Comparison of ENCODE assay signal across 24 cellular contexts in the genomic region with DNA sequence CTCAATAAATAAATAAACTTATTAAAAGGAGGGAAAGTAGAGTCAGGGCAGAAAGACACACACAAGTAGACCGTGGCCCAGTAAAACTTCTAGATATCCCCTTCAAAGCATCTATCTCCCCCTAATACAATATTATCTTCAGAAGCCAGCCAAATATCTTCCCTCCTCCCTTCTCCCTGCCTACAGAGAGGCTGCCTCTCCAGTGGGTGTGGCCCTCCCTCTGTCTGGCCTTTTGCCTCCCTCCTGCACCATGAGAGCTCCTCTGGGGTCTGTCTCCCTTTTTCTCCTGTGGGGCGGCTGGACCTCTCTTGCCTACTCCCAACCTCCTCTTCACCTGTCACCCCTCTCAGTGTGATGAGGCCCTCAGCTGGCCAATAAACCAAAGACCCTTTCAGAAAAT.
"Had no signal": no experiment of that assay in that cellular context is flagged by ENCODE, and none has a peak within 500 bp of the region (broad histone marks: within the 10 kb centered on the region; RNA-seq: fewer than 3 reads in every experiment).

No MANE protein-coding gene starts in this region.

- ATAC-seq: left colon; left lung; mucosa of descending colon; naive thymus-derived CD4-positive, alpha-beta T cell; natural killer cell treated with Interleukin-12 subunit alpha and Interleukin-12 subunit beta and Interleukin-15 and Interleukin-18, amount 100 ng/mL, for 72 hours; stimulated activated effector memory CD8-positive, alpha-beta T cell treated with anti-CD3 and anti-CD28 coated beads, Interleukin-12 subunit alpha, Interleukin-12 subunit beta, amount 100 ng/mL, for 72 hours; upper lobe of right lung had no signal

- H3K9me3 ChIP-seq: left lung, mucosa of descending colon, ovary, sigmoid colon, spleen, suprapubic skin, thoracic aorta, tibial artery, upper lobe of right lung had no signal

- H3K36me3 ChIP-seq: left lung, ovary, sigmoid colon, spleen, suprapubic skin, thoracic aorta, tibial artery, upper lobe of right lung had no signal

- FAIRE-seq: islet of Langerhans, kidney, small intestine, urothelium cell line had no signal

- H3K27me3 ChIP-seq: ovary, sigmoid colon, suprapubic skin, tibial artery had no signal

- DNase-seq: hypothalamus; immature natural killer cell; kidney; left colon; left lung; midbrain; mucosa of descending colon; naive thymus-derived CD4-positive, alpha-beta T cell; ovary; sigmoid colon; small intestine; spleen; stimulated activated CD4-positive, alpha-beta T cell treated with anti-CD3 and anti-CD28 coated beads, Interleukin-4, amount 100 ng/mL, for 24 hours; stimulated activated naive CD4-positive, alpha-beta T cell; tibial artery; trophoblast cell; upper lobe of right lung had no signal

- H3K4me1 ChIP-seq: left lung, sigmoid colon, spleen, suprapubic skin, tibial artery, upper lobe of right lung had no signal

- H3K27ac ChIP-seq: left lung, ovary, sigmoid colon, spleen, suprapubic skin, thoracic aorta, tibial artery, upper lobe of right lung had no signal

- H3K4me3 ChIP-seq: left lung, lung, mucosa of descending colon, ovary, sigmoid colon, spleen, suprapubic skin, thoracic aorta, tibial artery, upper lobe of right lung had no signal
